10 cellular contexts compared by ENCODE assay signal in genomic region chr7:155665957-155666287, GRCh38. TPM values are rescaled to one million over a fixed set of nuclear protein-coding genes. Genes with fewer than 3 reads are reported as not detected.
DNase-seq lines count a peak whose midpoint lies in the region; ATAC-seq and TF ChIP-seq lines count a peak whose summit lies in the region.
"Had no signal": no experiment of that assay in that cellular context is flagged by ENCODE, and none has a peak within 500 bp of the region (broad histone marks: within the 10 kb centered on the region; RNA-seq: fewer than 3 reads in every experiment).

No MANE protein-coding gene starts in this region.

- no peaks in the 10 kb centered on the region for H3K9me3 Mint-ChIP-seq in effector memory CD8-positive, alpha-beta T cell
- H3K9me3 Mint-ChIP-seq in T-cell: no peaks in the 10 kb centered on the region
- H3K9me3 Mint-ChIP-seq: dendritic cell treated with granulocyte-macrophage colony-stimulating factor and Interleukin-4, amounts not matched to agents 40 ng/mL and 50 ng/mL, for 4 days had no signal

- TF ChIP-seq CTCF in OCI-LY7 (conservative IDR thresholded peaks at IDR 0.05; ENCODE audit: low read length): no peak

- no peak overlapping the region for H2AFZ ChIP-seq in OCI-LY7 (ENCODE audit: low read length)

- CTCF ChIA-PET in OCI-LY7 (lab: Charles Lee; ENCODE audit: unreplicated experiment) (no interaction called here), T-cell (lab: Charles Lee) (no interaction called here)

- H3K4me2 ChIP-seq in OCI-LY7 (ENCODE audit: low read length): peak overlapping the region; percentile 61

- peaks cover 55 to 78% of the 10 kb centered on the region in 2 donors for H3K4me1 Mint-ChIP-seq in effector memory CD8-positive, alpha-beta T cell (ENCODE audit: low read depth in 2 of 2)
- peaks cover 86 to 90% (median 86%) of the 10 kb centered on the region in 3 donors for H3K4me1 Mint-ChIP-seq in T-cell

- H3K36me3 Mint-ChIP-seq in effector memory CD8-positive, alpha-beta T cell (ENCODE audit: insufficient read depth): peaks cover 30% of the 10 kb centered on the region
- H3K36me3 Mint-ChIP-seq in T-cell: peaks cover 25% of the 10 kb centered on the region

- peak overlapping the region in 1 of 2 donors; percentile 7 for H3K4me3 Mint-ChIP-seq in effector memory CD8-positive, alpha-beta T cell
- no peak overlapping the region for H3K4me3 Mint-ChIP-seq in T-cell
- H3K4me3 Mint-ChIP-seq: dendritic cell treated with granulocyte-macrophage colony-stimulating factor and Interleukin-4, amounts not matched to agents 40 ng/mL and 50 ng/mL, for 4 days had no signal

- BruUV-seq in OCI-LY7 (replicated peaks; lab: Mats Ljungman, UMichigan): TSS peak; percentile 15

- no peaks in the 10 kb centered on the region for H3K9me2 ChIP-seq in OCI-LY7 (ENCODE audit: insufficient read depth, low read length)

- peak; percentile 71 for DNase-seq in GM03348 (ENCODE audit: low spot score)
- DNase-seq in OCI-LY7 (ENCODE audit: low spot score): no peak
- DNase-seq in effector memory CD8-positive, alpha-beta T cell: no peak
- peak; percentile 51 for DNase-seq in pulmonary artery endothelial cell (ENCODE audit: low read depth, low spot score)
- DNase-seq in activated effector memory CD4-positive, alpha-beta T cell treated with anti-CD3 and anti-CD28 coated beads, Interleukin-2, amount 50 U/mL, for 16 hours: no peak
- no peak for DNase-seq in T-cell
- no peak for DNase-seq in NCI-H774 (lab: John Stamatoyannopoulos, UW)
- DNase-seq: NCI-H1436 had no signal

- peaks cover 100% of the 10 kb centered on the region for H3K79me2 ChIP-seq in OCI-LY7 (ENCODE audit: insufficient read depth, low read depth, low read length)

- POLR2A ChIA-PET in OCI-LY7 (lab: Charles Lee) (interaction anchor here (0.6 to 1.5 kb wide), 7 partner anchors 15 to 73 kb away, joined by 3 read pairs; partner anchors contain the start of gene RBM33), T-cell (lab: Charles Lee) (no interaction called here)

- peaks cover 71% of the 10 kb centered on the region for H3K36me3 ChIP-seq in OCI-LY7 (ENCODE audit: insufficient read depth, low read length)

- H3K27ac Mint-ChIP-seq in effector memory CD8-positive, alpha-beta T cell: peak overlapping the region; percentile 49 to 61
- no peak overlapping the region for H3K27ac Mint-ChIP-seq in T-cell
- H3K27ac Mint-ChIP-seq: dendritic cell treated with granulocyte-macrophage colony-stimulating factor and Interleukin-4, amounts not matched to agents 40 ng/mL and 50 ng/mL, for 4 days had no signal

- no peaks in the 10 kb centered on the region for H3K9me3 ChIP-seq in OCI-LY7 (ENCODE audit: low read length)

- H3K4me1 ChIP-seq in OCI-LY7 (ENCODE audit: insufficient read depth, low read length, poor library complexity, severe bottlenecking): peaks cover 51% of the 10 kb centered on the region

- peak overlapping the region; percentile 49 for H3K27ac ChIP-seq in OCI-LY7 (ENCODE audit: low read depth, low read length, poor library complexity, severe bottlenecking)
- H3K27ac ChIP-seq: VCaP had no signal

- peaks cover 83% of the 10 kb centered on the region for H4K20me1 ChIP-seq in OCI-LY7 (ENCODE audit: insufficient read depth, low read length)

- ATAC-seq in effector memory CD8-positive, alpha-beta T cell (replicated peaks): no peak
- no peak for ATAC-seq in T-cell (replicated peaks in 1 of 4)

- no peaks in the 10 kb centered on the region for H3K27me3 Mint-ChIP-seq in effector memory CD8-positive, alpha-beta T cell
- H3K27me3 Mint-ChIP-seq in T-cell: no peaks in the 10 kb centered on the region
- H3K27me3 Mint-ChIP-seq: dendritic cell treated with granulocyte-macrophage colony-stimulating factor and Interleukin-4, amounts not matched to agents 40 ng/mL and 50 ng/mL, for 4 days had no signal

- H3K4me3 ChIP-seq in OCI-LY7 (ENCODE audit: low read depth, low read length, poor library complexity, severe bottlenecking): no peak overlapping the region

- intact Hi-C loops in OCI-LY7 (cut with micrococcal nuclease; ENCODE audit: unreplicated experiment): no loop called here

RNA-seq across cellular contexts. Expression of gene RBM33, which starts 21.5 kb away (rescaled TPM):
- total RNA-seq in OCI-LY7 (2014; rRNA removed; shearing (Covaris generic)): 67.6 and 79.2 TPM in 2 replicates
- total RNA-seq in OCI-LY7 (2022) (127 and 150 TPM in 2 replicates), pulmonary artery endothelial cell (21.8 and 25.5 TPM in 2 replicates), T-cell (100 to 1,000 TPM; 157 to 180 (median 170) TPM)

Comparison
In these comparisons a context has a peak if more than half of its experiments do, and no peak if none do; other contexts are left out.
1. DNase-seq: peak in GM03348 (single experiment) and pulmonary artery endothelial cell (single experiment); none in OCI-LY7 (single experiment), effector memory CD8-positive, alpha-beta T cell (0 of 3), activated effector memory CD4-positive, alpha-beta T cell treated with anti-CD3 and anti-CD28 coated beads, Interleukin-2, amount 50 U/mL, for 16 hours (single experiment), T-cell (0 of 34) and NCI-H774 (single experiment).
2. H3K27ac Mint-ChIP-seq: peak in effector memory CD8-positive, alpha-beta T cell (2 of 2); none in T-cell (0 of 2).